Comparison of ENCODE assay signal across 12 cellular contexts in the genomic region with DNA sequence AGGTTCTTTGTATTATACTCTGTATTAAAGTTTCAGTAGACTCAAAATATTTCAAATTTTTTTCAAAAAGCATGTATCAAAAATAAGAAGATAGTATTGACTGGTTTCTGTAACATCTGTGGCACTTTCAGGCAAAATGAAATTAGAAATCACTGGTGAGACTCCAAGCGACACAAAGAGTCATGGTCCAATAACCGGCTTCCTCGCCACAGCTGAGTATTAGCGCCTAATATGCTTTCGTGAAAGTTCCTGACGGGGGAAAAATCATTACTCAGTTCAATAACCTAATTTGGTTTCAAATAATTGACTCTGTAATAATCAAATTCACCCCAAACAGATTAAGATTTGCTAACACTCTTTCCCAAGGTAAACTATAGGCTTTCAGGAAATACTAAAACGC. TPM values are rescaled to one million over a fixed set of nuclear protein-coding genes. Genes with fewer than 3 reads are reported as not detected.
"Had no signal": no experiment of that assay in that cellular context is flagged by ENCODE, and none has a peak within 500 bp of the region (broad histone marks: within the 10 kb centered on the region; RNA-seq: fewer than 3 reads in every experiment).

No MANE protein-coding gene starts in this region.

- H3K9me3 ChIP-seq: HAP-1 had no signal

- H3K9me3 Mint-ChIP-seq: HFFc6, IgD-negative memory B cell had no signal

- H3K27ac ChIP-seq: GM23248, HL-60, KMS-11 had no signal

- H3K4me2 ChIP-seq: KMS-11 had no signal

- H3K27ac Mint-ChIP-seq: HFFc6, IgD-negative memory B cell had no signal

- H3K4me3 ChIP-seq: GM23248, HAP-1 had no signal

- H3K27me3 Mint-ChIP-seq: IgD-negative memory B cell had no signal

- H3K4me3 Mint-ChIP-seq: HFFc6 had no signal

- H3K4me1 ChIP-seq: HAP-1 had no signal

- DNase-seq: GM23248, GOT3, H7, HFFc6, KBM-7 had no signal

- H2AFZ ChIP-seq: GM23248 had no signal

- FAIRE-seq: HepG2 had no signal

RNA-seq across cellular contexts. Expression of a gene that starts 15.9 kb away (rescaled TPM):
- total RNA-seq: GM23248, H4, H7, HepG2, HFFc6, HT1080 had no signal
- polyA plus RNA-seq: GM23248, HepG2, IgD-negative memory B cell had no signal
